ENCODE assay signal across 11 cellular contexts in the genomic region with DNA sequence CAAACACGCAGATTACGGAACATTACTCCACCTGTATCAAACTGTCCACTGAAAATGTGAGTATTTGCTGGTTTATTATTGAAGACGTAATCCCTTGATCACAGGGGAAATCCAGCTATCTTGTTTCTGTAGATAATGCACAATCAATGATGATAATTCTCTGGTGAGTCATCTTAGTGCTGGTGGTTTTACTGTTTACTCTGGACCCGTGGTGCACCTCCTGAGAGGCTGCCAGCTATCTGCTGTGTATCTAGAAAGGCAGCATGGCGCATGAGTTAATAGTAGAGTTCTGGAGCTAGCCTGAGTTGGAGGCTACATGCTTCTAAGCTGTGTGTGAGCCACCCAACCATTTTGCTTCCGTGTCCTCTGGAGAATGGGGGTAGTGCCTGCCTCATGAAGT. TPM values are rescaled to one million over a fixed set of nuclear protein-coding genes. Genes with fewer than 3 reads are reported as not detected.
DNase-seq lines count a peak whose midpoint lies in the region; ATAC-seq and TF ChIP-seq lines count a peak whose summit lies in the region.
"Had no signal": no experiment of that assay in that cellular context is flagged by ENCODE, and none has a peak within 500 bp of the region (broad histone marks: within the 10 kb centered on the region; RNA-seq: fewer than 3 reads in every experiment).

No MANE protein-coding gene starts in this region.

- peak overlapping the region; percentile 39 for H3K4me2 ChIP-seq in Loucy (ENCODE audit: low read depth, low read length, poor library complexity, severe bottlenecking)

- ATAC-seq in activated naive CD4-positive, alpha-beta T cell treated with anti-CD3 and anti-CD28 coated beads, Interleukin-2, amount 50 U/mL, for 72 hours = peak; percentile 60 to 80
- no peak for ATAC-seq in gastrocnemius medialis

- TF ChIP-seq POLR2A in gastrocnemius medialis (IDR thresholded peaks at IDR 0.05) = no peak

- no peaks in the 10 kb centered on the region for H3F3A ChIP-seq in Loucy (ENCODE audit: low read depth)

- peak overlapping the region in 1 of 2 donors; percentile 86 for H3K27ac Mint-ChIP-seq in activated naive CD4-positive, alpha-beta T cell treated with anti-CD3 and anti-CD28 coated beads, Interleukin-2, amount 50 U/mL, for 72 hours

- in situ Hi-C loops in gastrocnemius medialis (cut with MboI; ENCODE audit: low sequenced_read_pairs in 4 of 4) = no loop called here

- no peak overlapping the region for H2AFZ ChIP-seq in Loucy (ENCODE audit: low read length)

- H3K27me3 ChIP-seq in Loucy (ENCODE audit: insufficient read depth, low read length, poor library complexity, severe bottlenecking) (no peaks in the 10 kb centered on the region), gastrocnemius medialis (no peaks in the 10 kb centered on the region)
- H3K27me3 ChIP-seq: cardiac muscle cell had no signal

- peak overlapping the region; percentile 17 for H3K4me3 ChIP-seq in Loucy (ENCODE audit: low read length, poor library complexity, severe bottlenecking)
- no peak overlapping the region for H3K4me3 ChIP-seq in gastrocnemius medialis
- H3K4me3 ChIP-seq: cardiac muscle cell had no signal

- no peaks in the 10 kb centered on the region for H3K9me2 ChIP-seq in Loucy (replicated peaks; ENCODE audit: low read depth, low read length)

- H3K9me3 ChIP-seq in Loucy (ENCODE audit: insufficient read depth, low read depth, low read length) (no peaks in the 10 kb centered on the region), gastrocnemius medialis (no peaks in the 10 kb centered on the region)

- H3K27ac ChIP-seq in gastrocnemius medialis = no peak overlapping the region
- H3K27ac ChIP-seq: cardiac muscle cell had no signal

- TF ChIP-seq CTCF in Loucy (conservative IDR thresholded peaks at IDR 0.05; ENCODE audit: low read length) (no peak), gastrocnemius medialis (IDR thresholded peaks at IDR 0.05 in 4 of 5, conservative IDR thresholded peaks at IDR 0.05 in 1 of 5) (no peak)

- peaks cover 6% of the 10 kb centered on the region for H4K20me1 ChIP-seq in Loucy (ENCODE audit: insufficient read depth, low read length, poor library complexity, severe bottlenecking)

- peaks cover 57% of the 10 kb centered on the region for H3K36me3 ChIP-seq in Loucy (ENCODE audit: insufficient read depth, low read length)
- no peaks in the 10 kb centered on the region for H3K36me3 ChIP-seq in gastrocnemius medialis
- H3K36me3 ChIP-seq: cardiac muscle cell had no signal

- H3K36me3 Mint-ChIP-seq in activated naive CD4-positive, alpha-beta T cell treated with anti-CD3 and anti-CD28 coated beads, Interleukin-2, amount 50 U/mL, for 72 hours = peaks cover 54 to 82% of the 10 kb centered on the region in 2 donors

- intact Hi-C loops in gastrocnemius medialis (cut with DNase I; ENCODE audit: low total_unique reads) = no loop called here

- H3K9ac ChIP-seq in Loucy (ENCODE audit: low read depth, low read length, poor library complexity, severe bottlenecking) = no peak overlapping the region

- no peaks in the 10 kb centered on the region for H3K9me3 Mint-ChIP-seq in activated naive CD4-positive, alpha-beta T cell treated with anti-CD3 and anti-CD28 coated beads, Interleukin-2, amount 50 U/mL, for 72 hours

- DNase-seq in EH (ENCODE audit: low read depth) (peak; percentile 85), mucosa of gallbladder (ENCODE audit: low spot score) (peak; percentile 78), gastrocnemius medialis (no peak), NCI-H774 (lab: John Stamatoyannopoulos, UW) (no peak), epidermal melanocyte (ENCODE audit: insufficient read length, low spot score) (no peak), DMS79 treated with DMSO at 0.1 percent for 48 hours (lab: John Stamatoyannopoulos, UW) (no peak)
- no peak for DNase-seq in activated naive CD4-positive, alpha-beta T cell treated with anti-CD3 and anti-CD28 coated beads, Interleukin-2, amount 50 U/mL, for 72 hours (ENCODE audit: low spot score in 2 of 2)
- DNase-seq: NCI-H1417 treated with DMSO at 0.1 percent for 48 hours, nucleus accumbens had no signal

- H3K79me2 ChIP-seq in Loucy (ENCODE audit: insufficient read depth, low read length) = peaks cover 81% of the 10 kb centered on the region

- H3K4me1 ChIP-seq in Loucy (ENCODE audit: insufficient read depth, low read length, poor library complexity, severe bottlenecking) (peaks cover 29% of the 10 kb centered on the region), gastrocnemius medialis (no peaks in the 10 kb centered on the region)

RNA-seq across cellular contexts. Expression of a gene that starts 6.5 kb away (rescaled TPM):
- total RNA-seq in activated naive CD4-positive, alpha-beta T cell treated with anti-CD3 and anti-CD28 coated beads, Interleukin-2, amount 50 U/mL, for 72 hours = 10 to 100 TPM; 79.1 to 88.6 TPM
- 1.2 TPM for total RNA-seq in mucosa of gallbladder
- 1 to 10 TPM in 1 of 4 donors, under 1 TPM in 3; 0.38 to 2.1 (median 0.54) TPM for total RNA-seq in gastrocnemius medialis

RNA-seq across cellular contexts. Expression of a gene that starts 17.0 kb away (rescaled TPM):
- total RNA-seq in activated naive CD4-positive, alpha-beta T cell treated with anti-CD3 and anti-CD28 coated beads, Interleukin-2, amount 50 U/mL, for 72 hours = 10 to 100 TPM; 15.5 to 28.2 TPM
- 1.5 TPM for total RNA-seq in mucosa of gallbladder
- 1 to 10 TPM in 1 of 4 donors, under 1 TPM in 2, not detected in 1; 0.75 to 2.1 (median 0.82) TPM for total RNA-seq in gastrocnemius medialis

RNA-seq across cellular contexts. Expression of a gene that starts 36.7 kb away (rescaled TPM):
- 100 to 1,000 TPM; 187 to 193 TPM for total RNA-seq in activated naive CD4-positive, alpha-beta T cell treated with anti-CD3 and anti-CD28 coated beads, Interleukin-2, amount 50 U/mL, for 72 hours
- total RNA-seq in mucosa of gallbladder = 113 TPM
- total RNA-seq in gastrocnemius medialis = 10 to 100 TPM; 51.1 to 89.8 (median 67.4) TPM

Comparison
In these comparisons a context has a peak if more than half of its experiments do, and no peak if none do; other contexts are left out.
1. DNase-seq: peak in EH (single experiment) and mucosa of gallbladder (single experiment); none in activated naive CD4-positive, alpha-beta T cell treated with anti-CD3 and anti-CD28 coated beads, Interleukin-2, amount 50 U/mL, for 72 hours (0 of 2), gastrocnemius medialis (0 of 2), NCI-H774 (single experiment), epidermal melanocyte (single experiment) and DMS79 treated with DMSO at 0.1 percent for 48 hours (single experiment).
2. ATAC-seq: peak in activated naive CD4-positive, alpha-beta T cell treated with anti-CD3 and anti-CD28 coated beads, Interleukin-2, amount 50 U/mL, for 72 hours (2 of 2); none in gastrocnemius medialis (0 of 2).
3. RNA of a gene that starts 6.5 kb away (total RNA-seq): 79.1 to 88.6 TPM in activated naive CD4-positive, alpha-beta T cell treated with anti-CD3 and anti-CD28 coated beads, Interleukin-2, amount 50 U/mL, for 72 hours; 1.2 TPM in mucosa of gallbladder (single experiment) and 0.38 to 2.1 TPM in gastrocnemius medialis; every median in the first group is over 10 times any median in the second.